In genomic region chr3:31249555-31249954, GRCh38 we compare ENCODE assay signal across 1 cellular context.
TF ChIP-seq lines count a peak whose summit lies in the region.

No MANE protein-coding gene starts in this region.

TF ChIP-seq in HepG2, 621 proteins besides CTCF, POLR2A, EP300 and RAD21 (continued from another document):
- TF ChIP-seq ZNF646 (CRISPR knock-in tag; IDR thresholded peaks at IDR 0.05) = no peak
- no peak for TF ChIP-seq PBX3 (CRISPR knock-in tag; IDR thresholded peaks at IDR 0.05; ENCODE audit: borderline replicate concordance)
- no peak for TF ChIP-seq ZHX1 (CRISPR knock-in tag; IDR thresholded peaks at IDR 0.05; ENCODE audit: low read depth)
- TF ChIP-seq ZBTB3 (CRISPR knock-in tag; IDR thresholded peaks at IDR 0.05; ENCODE audit: borderline replicate concordance, low read depth) = no peak
